24 cellular contexts compared by ENCODE assay signal in the genomic region with DNA sequence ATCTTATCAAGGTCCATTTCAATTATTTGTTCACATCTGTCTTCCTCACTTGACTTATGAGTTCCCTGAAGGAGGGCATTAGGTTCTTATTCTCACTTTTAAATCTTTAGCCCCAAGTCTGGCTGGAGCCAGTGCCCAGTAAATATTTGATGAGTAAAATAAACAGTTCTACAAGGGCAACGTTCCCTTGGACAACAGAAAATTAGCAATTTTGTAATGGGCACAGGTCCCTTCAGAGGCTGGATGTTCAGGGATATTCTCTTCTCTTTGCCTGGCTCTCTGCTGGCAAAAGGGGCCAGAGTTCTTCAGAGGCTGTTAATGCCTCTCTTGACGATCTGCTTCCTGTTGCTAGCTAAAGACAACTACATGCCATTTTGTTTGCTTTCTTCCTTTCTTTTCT.
DNase-seq lines count a peak whose midpoint lies in the region; ATAC-seq, FAIRE-seq and TF ChIP-seq lines count a peak whose summit lies in the region.
"Had no signal": no experiment of that assay in that cellular context is flagged by ENCODE, and none has a peak within 500 bp of the region (broad histone marks: within the 10 kb centered on the region; RNA-seq: fewer than 3 reads in every experiment).

No MANE protein-coding gene starts in this region.

- H3K27ac Mint-ChIP-seq in endothelial cell (ENCODE audit: unreplicated experiment) = peak overlapping the region; percentile 6
- H3K27ac Mint-ChIP-seq: CD8-positive, alpha-beta memory T cell; HFFc6 had no signal

- H3K27ac ChIP-seq in right lobe of liver (no peak overlapping the region), upper lobe of right lung (no peak overlapping the region)
- H3K27ac ChIP-seq: HL-60 had no signal

- DNase-seq in NCI-H510A treated with DMSO at 0.1 percent for 48 hours (lab: John Stamatoyannopoulos, UW) (peak; percentile 15), NCI-H510A (lab: John Stamatoyannopoulos, UW) (no peak), NCI-H69 (lab: John Stamatoyannopoulos, UW) (peak; percentile 65), endothelial cell (ENCODE audit: low spot score) (no peak), right lobe of liver (peak in 1 of 3 donors; percentile 54), frontal cortex (ENCODE audit: low spot score in 2 of 2) (no peak), upper lobe of right lung (no peak)
- DNase-seq: ACHN; BE2C; C1 segment of cervical spinal cord; CD4-positive, CD25-positive, alpha-beta regulatory T cell; CD8-positive, alpha-beta memory T cell; COR-L47; DMS 273 treated with DMSO at 0.1 percent for 48 hours; DMS53; DND-41; EL; GOT3; H7; HFFc6 had no signal

- 24% methylated on average over 2 of the region's 2 CpGs for WGBS in right lobe of liver (ENCODE audit: insufficient coverage, low coverage, low lambda C conversion rate, missing lambda C conversion rate)

- TF ChIP-seq POLR2A in right lobe of liver (IDR thresholded peaks at IDR 0.05) = no peak

- no peaks in the 10 kb centered on the region for H3K27me3 ChIP-seq in right lobe of liver
- no peaks in the 10 kb centered on the region for H3K27me3 ChIP-seq in upper lobe of right lung
- H3K27me3 ChIP-seq: BE2C had no signal

- H3K4me3 ChIP-seq in right lobe of liver (no peak overlapping the region), upper lobe of right lung (no peak overlapping the region)
- H3K4me3 ChIP-seq: GM12878 had no signal

- peak; percentile 93 to 96 (median 95) for ATAC-seq in right lobe of liver
- no peak for ATAC-seq in upper lobe of right lung
- ATAC-seq: GM12878, HCT116 had no signal

- no peak overlapping the region for H3K4me3 Mint-ChIP-seq in endothelial cell (ENCODE audit: unreplicated experiment)
- H3K4me3 Mint-ChIP-seq: CD4-positive, CD25-positive, alpha-beta regulatory T cell; CD8-positive, alpha-beta memory T cell; HFFc6 had no signal

- H3K4me1 Mint-ChIP-seq in endothelial cell (ENCODE audit: unreplicated experiment) = peaks cover 16% of the 10 kb centered on the region
- H3K4me1 Mint-ChIP-seq: CD8-positive, alpha-beta memory T cell had no signal

- intact Hi-C loops in right lobe of liver (cut with DNase I) (no loop called here), upper lobe of right lung (cut with DNase I) (no loop called here)

- H3K36me3 ChIP-seq in right lobe of liver (no peaks in the 10 kb centered on the region), upper lobe of right lung (no peaks in the 10 kb centered on the region)
- H3K36me3 ChIP-seq: BE2C had no signal

- no peaks in the 10 kb centered on the region for H3K27me3 Mint-ChIP-seq in endothelial cell (ENCODE audit: unreplicated experiment)
- H3K27me3 Mint-ChIP-seq: CD4-positive, CD25-positive, alpha-beta regulatory T cell; CD8-positive, alpha-beta memory T cell had no signal

- no peaks in the 10 kb centered on the region for H3K9me3 Mint-ChIP-seq in endothelial cell (ENCODE audit: unreplicated experiment)
- H3K9me3 Mint-ChIP-seq: CD8-positive, alpha-beta memory T cell; HFFc6 had no signal

- TF ChIP-seq CTCF in endothelial cell (IDR thresholded peaks at IDR 0.05; ENCODE audit: unreplicated experiment) (no peak), right lobe of liver (IDR thresholded peaks at IDR 0.05) (no peak), upper lobe of right lung (IDR thresholded peaks at IDR 0.05) (no peak)

- peaks cover 0 to 11% (median 6%) of the 10 kb centered on the region in 4 donors for H3K4me1 ChIP-seq in right lobe of liver
- no peaks in the 10 kb centered on the region for H3K4me1 ChIP-seq in upper lobe of right lung
- H3K4me1 ChIP-seq: BE2C had no signal

- H3K36me3 Mint-ChIP-seq in endothelial cell (ENCODE audit: low read depth, unreplicated experiment) = peaks cover 9% of the 10 kb centered on the region

- FAIRE-seq in frontal cortex (lab: Jason Lieb, UNC) = no peak
- FAIRE-seq: A204.1, GM12878 had no signal

- H3K9me3 ChIP-seq in right lobe of liver (no peaks in the 10 kb centered on the region), upper lobe of right lung (no peaks in the 10 kb centered on the region)
- H3K9me3 ChIP-seq: BE2C had no signal

Comparison
In these comparisons a context has a peak if more than half of its experiments do, and no peak if none do; other contexts are left out.
1. DNase-seq: peak in NCI-H510A treated with DMSO at 0.1 percent for 48 hours (single experiment) and NCI-H69 (single experiment); none in NCI-H510A (single experiment), endothelial cell (single experiment), frontal cortex (0 of 2) and upper lobe of right lung (single experiment).